Comparison of ENCODE assay signal across 17 cellular contexts in genomic region chr3:9415485-9416138, GRCh38. TPM values are rescaled to one million over a fixed set of nuclear protein-coding genes. Genes with fewer than 3 reads are reported as not detected.
DNase-seq lines count a peak whose midpoint lies in the region; ATAC-seq and TF ChIP-seq lines count a peak whose summit lies in the region.
"Had no signal": no experiment of that assay in that cellular context is flagged by ENCODE, and none has a peak within 500 bp of the region (broad histone marks: within the 10 kb centered on the region; RNA-seq: fewer than 3 reads in every experiment).

No MANE protein-coding gene starts in this region.

- H3K4me3 ChIP-seq in CD4-positive, CD25-positive, alpha-beta regulatory T cell (ENCODE audit: low read depth, low read length) = no peak overlapping the region
- H3K4me3 ChIP-seq in GM23338 (no peak overlapping the region), aorta (ENCODE audit: low read length in 2 of 2) (no peak overlapping the region)
- H3K4me3 ChIP-seq: GM12878, lower lobe of right lung, SJSA1, skin epidermis, uterus had no signal

- H3K9me3 Mint-ChIP-seq in CD4-positive, CD25-positive, alpha-beta regulatory T cell = no peaks in the 10 kb centered on the region
- no peaks in the 10 kb centered on the region for H3K9me3 Mint-ChIP-seq in GM23338
- H3K9me3 Mint-ChIP-seq in central memory CD8-positive, alpha-beta T cell = no peaks in the 10 kb centered on the region
- no peaks in the 10 kb centered on the region for H3K9me3 Mint-ChIP-seq in natural killer cell treated with Interleukin-12 subunit alpha and Interleukin-12 subunit beta and Interleukin-15 and Interleukin-18, amount 100 ng/mL, for 72 hours
- H3K9me3 Mint-ChIP-seq: stimulated activated memory B cell treated with anti-CD40 and anti-IgM and Interleukin-4, amounts not matched to agents 10 μg/mL and 1 μg/mL and 100 μg/mL, for 72 hours had no signal

- no peaks in the 10 kb centered on the region for H3K27me3 ChIP-seq in CD4-positive, CD25-positive, alpha-beta regulatory T cell (ENCODE audit: control insufficient read depth, insufficient read depth, low read length)
- H3K27me3 ChIP-seq in GM23338 (ENCODE audit: insufficient read depth) = no peaks in the 10 kb centered on the region
- no peaks in the 10 kb centered on the region for H3K27me3 ChIP-seq in aorta (ENCODE audit: control insufficient read depth in 1 of 2, insufficient read depth in 2 of 2, low read length in 1 of 2)
- H3K27me3 ChIP-seq: SJSA1, uterus had no signal

- no peak overlapping the region for H3K27ac ChIP-seq in CD4-positive, CD25-positive, alpha-beta regulatory T cell (ENCODE audit: insufficient read depth, low read length, poor library complexity, severe bottlenecking)
- H3K27ac ChIP-seq in GM23338 (ENCODE audit: low read depth) = no peak overlapping the region
- no peak overlapping the region for H3K27ac ChIP-seq in aorta (ENCODE audit: low read depth in 1 of 2, low read length in 2 of 2)
- H3K27ac ChIP-seq: lower lobe of right lung, uterus had no signal

- no peaks in the 10 kb centered on the region for H3F3A ChIP-seq in GM23338 (replicated peaks; ENCODE audit: low read depth)

- no peaks in the 10 kb centered on the region for H3K27me3 Mint-ChIP-seq in CD4-positive, CD25-positive, alpha-beta regulatory T cell
- peaks cover 9% of the 10 kb centered on the region for H3K27me3 Mint-ChIP-seq in GM23338 (ENCODE audit: insufficient read depth, low read depth, poor library complexity)
- H3K27me3 Mint-ChIP-seq in central memory CD8-positive, alpha-beta T cell = no peaks in the 10 kb centered on the region
- no peaks in the 10 kb centered on the region for H3K27me3 Mint-ChIP-seq in natural killer cell treated with Interleukin-12 subunit alpha and Interleukin-12 subunit beta and Interleukin-15 and Interleukin-18, amount 100 ng/mL, for 72 hours
- H3K27me3 Mint-ChIP-seq: stimulated activated memory B cell treated with anti-CD40 and anti-IgM and Interleukin-4, amounts not matched to agents 10 μg/mL and 1 μg/mL and 100 μg/mL, for 72 hours had no signal

- H3K79me2 ChIP-seq in GM23338 (replicated peaks; ENCODE audit: insufficient read depth) = peaks cover 100% of the 10 kb centered on the region

- no peak for ATAC-seq in CD4-positive, CD25-positive, alpha-beta regulatory T cell (ENCODE audit: low read depth in 2 of 2)
- peak; percentile 27; the same call in 2 of the 3 replicates for ATAC-seq in GM23338
- no peak for ATAC-seq in central memory CD8-positive, alpha-beta T cell (replicated peaks; ENCODE audit: extremely low read depth, poor library complexity, severe bottlenecking)
- ATAC-seq in natural killer cell treated with Interleukin-12 subunit alpha and Interleukin-12 subunit beta and Interleukin-15 and Interleukin-18, amount 100 ng/mL, for 72 hours = no peak
- ATAC-seq in aorta (ENCODE audit: low FRiP score) = no peak
- no peak for ATAC-seq in HG03354 (IDR thresholded peaks at IDR 0.05; ENCODE audit: poor library complexity, severe bottlenecking, unreplicated experiment)
- ATAC-seq: GM12878; lower lobe of right lung; stimulated activated memory B cell treated with anti-CD40 and anti-IgM and Interleukin-4, amounts not matched to agents 10 μg/mL and 1 μg/mL and 100 μg/mL, for 72 hours had no signal

- DNase-seq in CD4-positive, CD25-positive, alpha-beta regulatory T cell = no peak
- DNase-seq in GM23338 (ENCODE audit: low spot score) (no peak), aorta (no peak), COR-L47 (lab: John Stamatoyannopoulos, UW) (no peak)
- DNase-seq in central memory CD8-positive, alpha-beta T cell (ENCODE audit: low spot score in 2 of 2) = no peak
- no peak for DNase-seq in natural killer cell treated with Interleukin-12 subunit alpha and Interleukin-12 subunit beta and Interleukin-15 and Interleukin-18, amount 100 ng/mL, for 72 hours (ENCODE audit: low spot score)
- DNase-seq: C1 segment of cervical spinal cord, caudate nucleus, KBM-7, lower lobe of right lung, NCI-H1417, uterus had no signal

- H4K20me1 ChIP-seq in GM23338 (replicated peaks; ENCODE audit: insufficient read depth) = peaks cover 58% of the 10 kb centered on the region

- no peaks in the 10 kb centered on the region for H3K9me2 ChIP-seq in GM23338 (ENCODE audit: insufficient read depth)

- peaks cover 6% of the 10 kb centered on the region for H3K36me3 Mint-ChIP-seq in CD4-positive, CD25-positive, alpha-beta regulatory T cell
- peaks cover 6% of the 10 kb centered on the region for H3K36me3 Mint-ChIP-seq in GM23338 (ENCODE audit: low read depth)
- H3K36me3 Mint-ChIP-seq in central memory CD8-positive, alpha-beta T cell (ENCODE audit: insufficient read depth) = peaks cover 14% of the 10 kb centered on the region
- H3K36me3 Mint-ChIP-seq in natural killer cell treated with Interleukin-12 subunit alpha and Interleukin-12 subunit beta and Interleukin-15 and Interleukin-18, amount 100 ng/mL, for 72 hours = peaks cover 4% of the 10 kb centered on the region

- intact Hi-C loops in aorta (cut with DNase I) = no loop called here

- H3K4me2 ChIP-seq in GM23338 = no peak overlapping the region

- no peak overlapping the region for H3K4me3 Mint-ChIP-seq in CD4-positive, CD25-positive, alpha-beta regulatory T cell
- H3K4me3 Mint-ChIP-seq in GM23338 = no peak overlapping the region
- no peak overlapping the region for H3K4me3 Mint-ChIP-seq in central memory CD8-positive, alpha-beta T cell
- H3K4me3 Mint-ChIP-seq in natural killer cell treated with Interleukin-12 subunit alpha and Interleukin-12 subunit beta and Interleukin-15 and Interleukin-18, amount 100 ng/mL, for 72 hours = no peak overlapping the region
- H3K4me3 Mint-ChIP-seq: stimulated activated memory B cell treated with anti-CD40 and anti-IgM and Interleukin-4, amounts not matched to agents 10 μg/mL and 1 μg/mL and 100 μg/mL, for 72 hours had no signal

- TF ChIP-seq CTCF in GM23338 (conservative IDR thresholded peaks at IDR 0.05; ENCODE audit: low read depth in 2 of 2) = no peak

- H3K9me3 ChIP-seq in CD4-positive, CD25-positive, alpha-beta regulatory T cell (ENCODE audit: control insufficient read depth in 2 of 2, low read length in 2 of 2) = no peaks in the 10 kb centered on the region
- H3K9me3 ChIP-seq in aorta (ENCODE audit: control insufficient read depth, low read length) = no peaks in the 10 kb centered on the region
- H3K9me3 ChIP-seq: lower lobe of right lung, SJSA1, uterus had no signal

- H2AFZ ChIP-seq in GM23338 = no peak overlapping the region

- H3K4me1 Mint-ChIP-seq in CD4-positive, CD25-positive, alpha-beta regulatory T cell = peaks cover 34 to 65% (median 49%) of the 10 kb centered on the region in 4 donors
- H3K4me1 Mint-ChIP-seq in GM23338 = peaks cover 33% of the 10 kb centered on the region
- H3K4me1 Mint-ChIP-seq in central memory CD8-positive, alpha-beta T cell = peaks cover 48% of the 10 kb centered on the region
- H3K4me1 Mint-ChIP-seq in natural killer cell treated with Interleukin-12 subunit alpha and Interleukin-12 subunit beta and Interleukin-15 and Interleukin-18, amount 100 ng/mL, for 72 hours (ENCODE audit: low read depth in 2 of 2) = peaks cover 39% of the 10 kb centered on the region in 2 donors

- 87 to 89% methylated on average over 6 of the region's 6 CpGs for WGBS in aorta, 2 donors

- H3K36me3 ChIP-seq in CD4-positive, CD25-positive, alpha-beta regulatory T cell (ENCODE audit: control insufficient read depth, insufficient read depth, low read length) = peaks cover 8% of the 10 kb centered on the region
- no peaks in the 10 kb centered on the region for H3K36me3 ChIP-seq in GM23338 (ENCODE audit: insufficient read depth)
- no peaks in the 10 kb centered on the region for H3K36me3 ChIP-seq in aorta (ENCODE audit: control insufficient read depth in 1 of 2, insufficient read depth in 2 of 2, low read length in 1 of 2)
- H3K36me3 ChIP-seq: uterus had no signal

- H3K4me1 ChIP-seq in CD4-positive, CD25-positive, alpha-beta regulatory T cell (ENCODE audit: control insufficient read depth, insufficient read depth, low read length, poor library complexity, severe bottlenecking) = peaks cover 41% of the 10 kb centered on the region
- H3K4me1 ChIP-seq in GM23338 (ENCODE audit: insufficient read depth) = peaks cover 11% of the 10 kb centered on the region
- peaks cover 2 to 10% of the 10 kb centered on the region in 2 donors for H3K4me1 ChIP-seq in aorta (ENCODE audit: control insufficient read depth in 1 of 2, insufficient read depth in 2 of 2, low read length in 2 of 2)

- H3K27ac Mint-ChIP-seq in CD4-positive, CD25-positive, alpha-beta regulatory T cell = peak overlapping the region; percentile 5 to 75 (median 34)
- peak overlapping the region; percentile 45 for H3K27ac Mint-ChIP-seq in GM23338
- peak overlapping the region; percentile 83 for H3K27ac Mint-ChIP-seq in central memory CD8-positive, alpha-beta T cell (ENCODE audit: low read depth)
- peak overlapping the region; percentile 9 to 71 for H3K27ac Mint-ChIP-seq in natural killer cell treated with Interleukin-12 subunit alpha and Interleukin-12 subunit beta and Interleukin-15 and Interleukin-18, amount 100 ng/mL, for 72 hours
- H3K27ac Mint-ChIP-seq: stimulated activated memory B cell treated with anti-CD40 and anti-IgM and Interleukin-4, amounts not matched to agents 10 μg/mL and 1 μg/mL and 100 μg/mL, for 72 hours had no signal

TF ChIP-seq in GM23338, 12 proteins besides CTCF, POLR2A, EP300 and RAD21 (continues in another document):
- TF ChIP-seq EZH2 (IDR thresholded peaks at IDR 0.05; ENCODE audit: low read depth, unreplicated experiment) (no peak), EZH2phosphoT487 (IDR thresholded peaks at IDR 0.05; ENCODE audit: unreplicated experiment) (no peak)

RNA-seq across cellular contexts. Expression of gene SETD5, which starts 18.2 kb away (rescaled TPM):
- total RNA-seq in CD4-positive, CD25-positive, alpha-beta regulatory T cell = 120 TPM
- polyA plus RNA-seq in CD4-positive, CD25-positive, alpha-beta regulatory T cell = 10 to 100 TPM; 17.7 to 32.2 (median 24.4) TPM
- 140 and 172 TPM in 2 replicates for total RNA-seq in GM23338 (2014; rRNA removed; shearing (Covaris generic))
- polyA plus RNA-seq in GM23338 (2016; fragmentation: Nextera tagmentation; extraction: Ambion mirVana) (132 and 143 TPM in 2 replicates), aorta (10 to 100 TPM; 13.9 to 37.3 TPM)
- 100 to 1,000 TPM; 131 to 188 TPM for total RNA-seq in natural killer cell treated with Interleukin-12 subunit alpha and Interleukin-12 subunit beta and Interleukin-15 and Interleukin-18, amount 100 ng/mL, for 72 hours
- 100 to 1,000 TPM; 148 to 200 TPM for total RNA-seq in aorta

RNA-seq across cellular contexts. Expression of gene THUMPD3, which starts 52.8 kb away (rescaled TPM):
- 40.2 TPM for total RNA-seq in CD4-positive, CD25-positive, alpha-beta regulatory T cell
- polyA plus RNA-seq in CD4-positive, CD25-positive, alpha-beta regulatory T cell = 10 to 100 TPM; 17.9 to 20.5 (median 19.3) TPM
- 30.1 and 37.3 TPM in 2 replicates for total RNA-seq in GM23338 (2014; rRNA removed; shearing (Covaris generic))
- polyA plus RNA-seq in GM23338 (2016; fragmentation: Nextera tagmentation; extraction: Ambion mirVana) (45.2 and 54.1 TPM in 2 replicates), aorta (10 to 100 TPM; 16.9 to 22.5 TPM)
- 10 to 100 TPM; 54.3 to 55.9 TPM for total RNA-seq in natural killer cell treated with Interleukin-12 subunit alpha and Interleukin-12 subunit beta and Interleukin-15 and Interleukin-18, amount 100 ng/mL, for 72 hours
- 10 to 100 TPM; 23.8 to 26.2 TPM for total RNA-seq in aorta
